ENCODE assay signal across 9 cellular contexts in the genomic region with DNA sequence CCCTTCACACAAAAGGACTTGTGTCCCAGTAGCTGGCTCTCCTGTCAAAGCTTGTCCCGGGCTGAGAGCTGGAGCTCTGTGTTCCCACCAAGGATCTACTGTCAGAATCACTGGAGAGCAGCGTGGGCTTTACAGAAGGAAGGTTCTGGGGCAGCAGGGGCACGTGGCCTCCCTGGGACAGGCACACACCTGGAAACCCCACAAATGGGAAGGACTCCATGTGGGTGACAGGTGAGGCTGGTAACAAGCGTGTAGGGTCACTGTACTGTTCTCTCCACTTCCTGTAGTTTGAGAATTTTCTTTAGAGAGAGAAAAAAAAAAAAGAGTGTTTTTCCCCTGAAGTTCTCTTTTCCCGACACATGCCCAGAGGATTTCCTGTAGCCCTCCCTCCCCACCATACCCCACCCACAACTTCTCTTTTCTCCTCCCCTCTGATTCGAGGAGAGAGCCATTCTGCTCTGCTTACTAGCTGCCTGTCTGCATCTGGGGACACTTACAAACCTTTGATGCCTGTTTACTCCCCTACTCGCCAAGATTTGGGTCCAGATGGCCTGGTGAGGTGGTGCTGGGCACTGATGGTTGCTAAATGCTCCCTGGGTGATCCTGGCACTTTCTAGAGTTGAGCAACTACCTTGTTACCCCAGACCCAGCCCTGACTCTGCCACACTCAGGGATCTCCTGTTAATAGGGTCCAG.
DNase-seq lines count a peak whose midpoint lies in the region; ATAC-seq and TF ChIP-seq lines count a peak whose summit lies in the region.
"Had no signal": no experiment of that assay in that cellular context is flagged by ENCODE, and none has a peak within 500 bp of the region (broad histone marks: within the 10 kb centered on the region; RNA-seq: fewer than 3 reads in every experiment).

No MANE protein-coding gene starts in this region.

- H3K9me3 ChIP-seq in mesenchymal stem cell (ENCODE audit: control insufficient read depth, low read length), result no peaks in the 10 kb centered on the region
- H3K9me3 ChIP-seq in vagina, result no peaks in the 10 kb centered on the region
- H3K9me3 ChIP-seq in CD8-positive, alpha-beta T cell (ENCODE audit: low read length), result no peaks in the 10 kb centered on the region

- H3K9me3 Mint-ChIP-seq in activated naive CD8-positive, alpha-beta T cell treated with anti-CD3 and anti-CD28 coated beads, Interleukin-2, amount 10 ng/mL, durations not matched to agents 7 days and 5 days, result no peaks in the 10 kb centered on the region
- H3K9me3 Mint-ChIP-seq in activated naive CD8-positive, alpha-beta T cell treated with anti-CD3 and anti-CD28 coated beads for 36 hours, result no peaks in the 10 kb centered on the region
- no peaks in the 10 kb centered on the region for H3K9me3 Mint-ChIP-seq in CD8-positive, alpha-beta T cell

- H3K4me3 ChIP-seq in coronary artery, result no peak overlapping the region
- H3K4me3 ChIP-seq in mesenchymal stem cell (ENCODE audit: insufficient read depth in 1 of 2, low read depth in 1 of 2, low read length in 2 of 2), result no peak overlapping the region
- H3K4me3 ChIP-seq in vagina, result no peak overlapping the region
- no peak overlapping the region for H3K4me3 ChIP-seq in CD8-positive, alpha-beta T cell (ENCODE audit: low read depth, low read length)

- H4K8ac ChIP-seq in mesenchymal stem cell (ENCODE audit: low read length), result peak overlapping the region; percentile 78

- H3K23ac ChIP-seq in mesenchymal stem cell (ENCODE audit: low read length in 2 of 2), result no peak overlapping the region

- no peak overlapping the region for H3K4me2 ChIP-seq in mesenchymal stem cell (ENCODE audit: low read length, poor library complexity, severe bottlenecking)

- H3K27me3 Mint-ChIP-seq in activated naive CD8-positive, alpha-beta T cell treated with anti-CD3 and anti-CD28 coated beads, Interleukin-2, amount 10 ng/mL, durations not matched to agents 7 days and 5 days, result peaks cover 34% of the 10 kb centered on the region
- peaks cover 36% of the 10 kb centered on the region for H3K27me3 Mint-ChIP-seq in activated naive CD8-positive, alpha-beta T cell treated with anti-CD3 and anti-CD28 coated beads for 36 hours
- peaks cover 63% of the 10 kb centered on the region for H3K27me3 Mint-ChIP-seq in CD8-positive, alpha-beta T cell (ENCODE audit: low read depth)

- H3K4me3 Mint-ChIP-seq in activated naive CD8-positive, alpha-beta T cell treated with anti-CD3 and anti-CD28 coated beads, Interleukin-2, amount 10 ng/mL, durations not matched to agents 7 days and 5 days, result no peak overlapping the region
- no peak overlapping the region for H3K4me3 Mint-ChIP-seq in activated naive CD8-positive, alpha-beta T cell treated with anti-CD3 and anti-CD28 coated beads for 36 hours
- H3K4me3 Mint-ChIP-seq in CD8-positive, alpha-beta T cell, result no peak overlapping the region

- H3K9ac ChIP-seq in mesenchymal stem cell (ENCODE audit: low read length), result no peak overlapping the region

- no peak for DNase-seq in activated naive CD8-positive, alpha-beta T cell treated with anti-CD3 and anti-CD28 coated beads, Interleukin-2, amount 10 ng/mL, durations not matched to agents 7 days and 5 days
- DNase-seq in activated naive CD8-positive, alpha-beta T cell treated with anti-CD3 and anti-CD28 coated beads for 36 hours, result no peak
- DNase-seq in coronary artery (ENCODE audit: low spot score), result no peak
- peak; percentile 60 for DNase-seq in mesenchymal stem cell
- DNase-seq in vagina (ENCODE audit: extremely low spot score in 2 of 2), result peak; percentile 83 to 88
- DNase-seq in CD8-positive, alpha-beta T cell, result no peak

- CTCF ChIA-PET in CD8-positive, alpha-beta T cell (lab: Charles Lee), result interaction anchor here (0.7 to 1.6 kb wide), 2 partner anchors 9 to 307 kb away, joined by 3 to 5 read pairs; no protein-coding TSS in a partner anchor

- no peaks in the 10 kb centered on the region for H3K36me3 ChIP-seq in mesenchymal stem cell (ENCODE audit: control insufficient read depth in 1 of 2, insufficient read depth in 2 of 2, low read depth in 1 of 2, low read length in 2 of 2)
- no peaks in the 10 kb centered on the region for H3K36me3 ChIP-seq in vagina
- no peaks in the 10 kb centered on the region for H3K36me3 ChIP-seq in CD8-positive, alpha-beta T cell (ENCODE audit: insufficient read depth, low read length)

- POLR2A ChIA-PET in activated naive CD8-positive, alpha-beta T cell treated with anti-CD3 and anti-CD28 coated beads, Interleukin-2, amount 10 ng/mL, durations not matched to agents 7 days and 5 days (lab: Charles Lee), result interaction anchor here (0.7 kb wide), 2 partner anchors 11 to 30 kb away, joined by 3 to 4 read pairs; no protein-coding TSS in a partner anchor
- POLR2A ChIA-PET in CD8-positive, alpha-beta T cell (lab: Charles Lee), result no interaction called here

- no peak overlapping the region for H3K4ac ChIP-seq in mesenchymal stem cell (ENCODE audit: low read depth in 1 of 2, low read length in 2 of 2)

- H4K91ac ChIP-seq in mesenchymal stem cell (ENCODE audit: low read length), result peak overlapping the region; percentile 57

- 29% methylated on average over 7 of the region's 7 CpGs for WGBS in mesenchymal stem cell

- H3K79me1 ChIP-seq in mesenchymal stem cell (replicated peaks; ENCODE audit: low read length, poor library complexity, severe bottlenecking), result no peaks in the 10 kb centered on the region

- peaks cover 7% of the 10 kb centered on the region for H3K4me1 Mint-ChIP-seq in activated naive CD8-positive, alpha-beta T cell treated with anti-CD3 and anti-CD28 coated beads, Interleukin-2, amount 10 ng/mL, durations not matched to agents 7 days and 5 days
- H3K4me1 Mint-ChIP-seq in activated naive CD8-positive, alpha-beta T cell treated with anti-CD3 and anti-CD28 coated beads for 36 hours, result peaks cover 8% of the 10 kb centered on the region
- peaks cover 11% of the 10 kb centered on the region for H3K4me1 Mint-ChIP-seq in CD8-positive, alpha-beta T cell (ENCODE audit: low read depth)

- peak overlapping the region; percentile 78 to 80 for H2BK12ac ChIP-seq in mesenchymal stem cell (ENCODE audit: low read length in 2 of 2)

- no peak overlapping the region for H2AFZ ChIP-seq in mesenchymal stem cell (ENCODE audit: low read depth, low read length)

- no peak overlapping the region for H2BK5ac ChIP-seq in mesenchymal stem cell (ENCODE audit: low read depth, low read length, poor library complexity, severe bottlenecking)

- intact Hi-C loops in vagina (cut with DNase I), result no loop called here
- intact Hi-C loops in CD8-positive, alpha-beta T cell (cut with DNase I, micrococcal nuclease), result no loop called here

- H3K14ac ChIP-seq in mesenchymal stem cell (ENCODE audit: low read length in 2 of 2), result no peak overlapping the region

- H3K27ac ChIP-seq in coronary artery, result peak overlapping the region; percentile 78 to 86
- peak overlapping the region; percentile 10 for H3K27ac ChIP-seq in mesenchymal stem cell (ENCODE audit: low read length, poor library complexity, severe bottlenecking)
- peak overlapping the region; percentile 68 for H3K27ac ChIP-seq in vagina
- no peak overlapping the region for H3K27ac ChIP-seq in CD8-positive, alpha-beta T cell (ENCODE audit: low read depth, low read length)

- H3K27me3 ChIP-seq in mesenchymal stem cell (ENCODE audit: control insufficient read depth in 1 of 2, insufficient read depth in 1 of 2, low read length in 2 of 2) (peaks cover 0 to 3% of the 10 kb centered on the region in 2 experiments), vagina (no peaks in the 10 kb centered on the region)
- H3K27me3 ChIP-seq in CD8-positive, alpha-beta T cell (ENCODE audit: insufficient read depth, low read length), result no peaks in the 10 kb centered on the region

- no peak for TF ChIP-seq POLR2A in vagina (IDR thresholded peaks at IDR 0.05)

- H2BK120ac ChIP-seq in mesenchymal stem cell (ENCODE audit: low read depth, low read length), result peak overlapping the region; percentile 56

- no peak overlapping the region for H2BK15ac ChIP-seq in mesenchymal stem cell (ENCODE audit: low read depth, poor library complexity, severe bottlenecking)

- H2AK5ac ChIP-seq in mesenchymal stem cell (ENCODE audit: low read length, severe bottlenecking), result peak overlapping the region; percentile 11

- peak overlapping the region; percentile 14 for H3K27ac Mint-ChIP-seq in activated naive CD8-positive, alpha-beta T cell treated with anti-CD3 and anti-CD28 coated beads, Interleukin-2, amount 10 ng/mL, durations not matched to agents 7 days and 5 days
- H3K27ac Mint-ChIP-seq in activated naive CD8-positive, alpha-beta T cell treated with anti-CD3 and anti-CD28 coated beads for 36 hours, result no peak overlapping the region
- H3K27ac Mint-ChIP-seq in CD8-positive, alpha-beta T cell, result no peak overlapping the region

- peak overlapping the region; percentile 52 to 77 for H3K18ac ChIP-seq in mesenchymal stem cell (ENCODE audit: low read depth in 1 of 2, low read length in 2 of 2)

- no peak for ATAC-seq in activated naive CD8-positive, alpha-beta T cell treated with anti-CD3 and anti-CD28 coated beads, Interleukin-2, amount 10 ng/mL, durations not matched to agents 7 days and 5 days (ENCODE audit: low read depth)
- ATAC-seq in HG03108 (IDR thresholded peaks at IDR 0.05; ENCODE audit: unreplicated experiment), result no peak
- ATAC-seq in HG02642 (IDR thresholded peaks at IDR 0.05; ENCODE audit: poor library complexity, unreplicated experiment), result no peak
- ATAC-seq in CD8-positive, alpha-beta T cell, result no peak
- ATAC-seq: activated CD4-positive, CD25-positive, alpha-beta regulatory T cell treated with anti-CD3 and anti-CD28 coated beads, Interleukin-2, amount 50 U/mL, for 24 hours had no signal

- H3K36me3 Mint-ChIP-seq in activated naive CD8-positive, alpha-beta T cell treated with anti-CD3 and anti-CD28 coated beads, Interleukin-2, amount 10 ng/mL, durations not matched to agents 7 days and 5 days, result peaks cover 2% of the 10 kb centered on the region
- no peaks in the 10 kb centered on the region for H3K36me3 Mint-ChIP-seq in activated naive CD8-positive, alpha-beta T cell treated with anti-CD3 and anti-CD28 coated beads for 36 hours
- H3K36me3 Mint-ChIP-seq in CD8-positive, alpha-beta T cell, result no peaks in the 10 kb centered on the region

- TF ChIP-seq CTCF in coronary artery (IDR thresholded peaks at IDR 0.05), result no peak
- no peak for TF ChIP-seq CTCF in vagina (IDR thresholded peaks at IDR 0.05)
- TF ChIP-seq CTCF in CD8-positive, alpha-beta T cell (IDR thresholded peaks at IDR 0.05), result no peak

- H3K4me1 ChIP-seq in mesenchymal stem cell (ENCODE audit: control insufficient read depth, insufficient read depth, low read depth, low read length), result peaks cover 19% of the 10 kb centered on the region
- H3K4me1 ChIP-seq in vagina, result peaks cover 48% of the 10 kb centered on the region
- H3K4me1 ChIP-seq in CD8-positive, alpha-beta T cell (ENCODE audit: insufficient read depth, low read length), result peaks cover 6% of the 10 kb centered on the region

Comparison
In these comparisons a context has a peak if more than half of its experiments do, and no peak if none do; other contexts are left out.
1. DNase-seq: peak in mesenchymal stem cell (single experiment) and vagina (2 of 2); none in activated naive CD8-positive, alpha-beta T cell treated with anti-CD3 and anti-CD28 coated beads, Interleukin-2, amount 10 ng/mL, durations not matched to agents 7 days and 5 days (single experiment), activated naive CD8-positive, alpha-beta T cell treated with anti-CD3 and anti-CD28 coated beads for 36 hours (single experiment), coronary artery (single experiment) and CD8-positive, alpha-beta T cell (0 of 7).